ENCODE assay signal across 21 cellular contexts in genomic region chr1:178241837-178242236, GRCh38.
DNase-seq lines count a peak whose midpoint lies in the region; ATAC-seq and TF ChIP-seq lines count a peak whose summit lies in the region.
"Had no signal": no experiment of that assay in that cellular context is flagged by ENCODE, and none has a peak within 500 bp of the region (broad histone marks: within the 10 kb centered on the region; RNA-seq: fewer than 3 reads in every experiment).

No MANE protein-coding gene starts in this region.

- H3K27ac Mint-ChIP-seq in type B pancreatic cell = no peak overlapping the region
- no peak overlapping the region for H3K27ac Mint-ChIP-seq in activated T-helper 17 cell treated with anti-CD3 and anti-CD28 coated beads, Interleukin-2, amount 50 U/mL, for 72 hours
- H3K27ac Mint-ChIP-seq: activated CD4-positive, alpha-beta T cell treated with anti-CD3 and anti-CD28 coated beads, Interleukin-2, amount 10 ng/mL, durations not matched to agents 7 days and 5 days; activated naive CD4-positive, alpha-beta T cell treated with anti-CD3 and anti-CD28 coated beads, Interleukin-2, amount 10 ng/mL, durations not matched to agents 7 days and 5 days had no signal

- TF ChIP-seq CTCF in Panc1 (IDR thresholded peaks at IDR 0.05) (peak; percentile 11; the same call in 1 of the 2 replicates), fibroblast of the aortic adventitia (IDR thresholded peaks at IDR 0.05; ENCODE audit: insufficient read depth, low read length) (peak; percentile 35), type B pancreatic cell (conservative IDR thresholded peaks at IDR 0.05) (peak; percentile 61)

- H3K9me3 ChIP-seq in Panc1 (ENCODE audit: control insufficient read depth, insufficient read depth, low read depth, low read length) = peaks cover 3% of the 10 kb centered on the region; the same call in 1 of the 2 replicates
- H3K9me3 ChIP-seq: mucosa of descending colon, tibial artery had no signal

- H3K27me3 Mint-ChIP-seq in type B pancreatic cell = no peaks in the 10 kb centered on the region
- H3K27me3 Mint-ChIP-seq in activated T-helper 17 cell treated with anti-CD3 and anti-CD28 coated beads, Interleukin-2, amount 50 U/mL, for 72 hours = no peaks in the 10 kb centered on the region
- H3K27me3 Mint-ChIP-seq: activated CD4-positive, alpha-beta T cell treated with anti-CD3 and anti-CD28 coated beads, Interleukin-2, amount 10 ng/mL, durations not matched to agents 7 days and 5 days; activated naive CD4-positive, alpha-beta T cell treated with anti-CD3 and anti-CD28 coated beads, Interleukin-2, amount 10 ng/mL, durations not matched to agents 7 days and 5 days had no signal

- in situ Hi-C loops in Panc1 (cut with HindIII; ENCODE audit: low pct_unique_long_range_greater_than_20kb, low sequenced_read_pairs) = no loop called here

- CTCF ChIA-PET in Panc1 (lab: Charles Lee) = no interaction called here

- no peak overlapping the region for H3K4me3 ChIP-seq in Panc1 (ENCODE audit: low read depth in 2 of 2, low read length in 2 of 2)
- H3K4me3 ChIP-seq in fibroblast of the aortic adventitia (ENCODE audit: low read depth, low read length) = no peak overlapping the region
- H3K4me3 ChIP-seq: dorsolateral prefrontal cortex, mucosa of descending colon, tibial artery had no signal

- H3K4me3 Mint-ChIP-seq in type B pancreatic cell = no peak overlapping the region
- no peak overlapping the region for H3K4me3 Mint-ChIP-seq in activated T-helper 17 cell treated with anti-CD3 and anti-CD28 coated beads, Interleukin-2, amount 50 U/mL, for 72 hours
- H3K4me3 Mint-ChIP-seq: activated CD4-positive, alpha-beta T cell treated with anti-CD3 and anti-CD28 coated beads, Interleukin-2, amount 10 ng/mL, durations not matched to agents 7 days and 5 days; activated naive CD4-positive, alpha-beta T cell treated with anti-CD3 and anti-CD28 coated beads, Interleukin-2, amount 10 ng/mL, durations not matched to agents 7 days and 5 days had no signal

- H3K9me3 Mint-ChIP-seq in type B pancreatic cell = no peaks in the 10 kb centered on the region
- H3K9me3 Mint-ChIP-seq in activated T-helper 17 cell treated with anti-CD3 and anti-CD28 coated beads, Interleukin-2, amount 50 U/mL, for 72 hours = peaks cover 8% of the 10 kb centered on the region
- H3K9me3 Mint-ChIP-seq: activated CD4-positive, alpha-beta T cell treated with anti-CD3 and anti-CD28 coated beads, Interleukin-2, amount 10 ng/mL, durations not matched to agents 7 days and 5 days had no signal

- H3K4me1 Mint-ChIP-seq in type B pancreatic cell (ENCODE audit: unreplicated experiment) = no peaks in the 10 kb centered on the region
- H3K4me1 Mint-ChIP-seq in activated T-helper 17 cell treated with anti-CD3 and anti-CD28 coated beads, Interleukin-2, amount 50 U/mL, for 72 hours = no peaks in the 10 kb centered on the region
- H3K4me1 Mint-ChIP-seq: activated CD4-positive, alpha-beta T cell treated with anti-CD3 and anti-CD28 coated beads, Interleukin-2, amount 10 ng/mL, durations not matched to agents 7 days and 5 days; activated naive CD4-positive, alpha-beta T cell treated with anti-CD3 and anti-CD28 coated beads, Interleukin-2, amount 10 ng/mL, durations not matched to agents 7 days and 5 days had no signal

- DNase-seq in DMS53 (lab: John Stamatoyannopoulos, UW) (peak; percentile 36), DMS53 treated with DMSO at 0.1 percent for 48 hours (lab: John Stamatoyannopoulos, UW; ENCODE audit: unreplicated experiment) (no peak), Panc1 (ENCODE audit: low read depth, low spot score) (no peak), fibroblast of the aortic adventitia (ENCODE audit: low read depth) (no peak), type B pancreatic cell (ENCODE audit: extremely low spot score, unreplicated experiment) (no peak), dedifferentiated amniotic fluid mesenchymal stem cell (ENCODE audit: extremely low spot score) (no peak), glomerular visceral epithelial cell (ENCODE audit: extremely low spot score) (no peak)
- DNase-seq: 8988T; activated CD4-positive, alpha-beta T cell treated with anti-CD3 and anti-CD28 coated beads, Interleukin-2, amount 10 ng/mL, durations not matched to agents 7 days and 5 days; activated naive CD4-positive, alpha-beta T cell treated with anti-CD3 and anti-CD28 coated beads, Interleukin-2, amount 10 ng/mL, durations not matched to agents 7 days and 5 days; activated T-cell treated with anti-CD3 and anti-CD28 coated beads for 4 hours; dorsolateral prefrontal cortex; left cardiac atrium; mucosa of descending colon; NCI-H1048; NCI-H2107; NCI-H526; occipital lobe; OCI-M1; tibial artery had no signal

- POLR2A ChIA-PET in Panc1 (lab: Charles Lee) = interaction anchor here (0.5 kb wide), 1 partner anchor 29 kb away, joined by 4 read pairs; no protein-coding TSS in a partner anchor

- H3K4me1 ChIP-seq in Panc1 (ENCODE audit: control insufficient read depth, insufficient read depth, low read length) = peaks cover 45% of the 10 kb centered on the region

- peak overlapping the region; percentile 69 for H3K27ac ChIP-seq in Panc1 (ENCODE audit: low read length)
- H3K27ac ChIP-seq: dorsolateral prefrontal cortex, tibial artery had no signal

- no peaks in the 10 kb centered on the region for H3K36me3 ChIP-seq in Panc1 (ENCODE audit: control insufficient read depth, insufficient read depth, low read length)
- H3K36me3 ChIP-seq: tibial artery had no signal

- H3K36me3 Mint-ChIP-seq in type B pancreatic cell = peaks cover 6% of the 10 kb centered on the region
- H3K36me3 Mint-ChIP-seq in activated T-helper 17 cell treated with anti-CD3 and anti-CD28 coated beads, Interleukin-2, amount 50 U/mL, for 72 hours (ENCODE audit: low read depth) = no peaks in the 10 kb centered on the region
- H3K36me3 Mint-ChIP-seq: activated naive CD4-positive, alpha-beta T cell treated with anti-CD3 and anti-CD28 coated beads, Interleukin-2, amount 10 ng/mL, durations not matched to agents 7 days and 5 days had no signal

- H3K27me3 ChIP-seq in Panc1 (ENCODE audit: control insufficient read depth, insufficient read depth, low read length) = no peaks in the 10 kb centered on the region
- H3K27me3 ChIP-seq: dorsolateral prefrontal cortex, tibial artery had no signal

- intact Hi-C loops in Panc1 (cut with micrococcal nuclease; ENCODE audit: unreplicated experiment) = no loop called here

- no peak for ATAC-seq in Panc1
- ATAC-seq in activated T-helper 17 cell treated with anti-CD3 and anti-CD28 coated beads, Interleukin-2, amount 50 U/mL, for 72 hours (replicated peaks) = no peak
- ATAC-seq: left cardiac atrium, mucosa of descending colon had no signal

- BruUV-seq in Panc1 (replicated peaks; lab: Mats Ljungman, UMichigan) = no TSS peak

Comparison
In these comparisons a context has a peak if more than half of its experiments do, and no peak if none do; other contexts are left out.
1. CTCF ChIP-seq: peak in every context shown above with its lines; median percentile 61 in type B pancreatic cell; 35 in fibroblast of the aortic adventitia; 11 in Panc1.